In the genomic region with DNA sequence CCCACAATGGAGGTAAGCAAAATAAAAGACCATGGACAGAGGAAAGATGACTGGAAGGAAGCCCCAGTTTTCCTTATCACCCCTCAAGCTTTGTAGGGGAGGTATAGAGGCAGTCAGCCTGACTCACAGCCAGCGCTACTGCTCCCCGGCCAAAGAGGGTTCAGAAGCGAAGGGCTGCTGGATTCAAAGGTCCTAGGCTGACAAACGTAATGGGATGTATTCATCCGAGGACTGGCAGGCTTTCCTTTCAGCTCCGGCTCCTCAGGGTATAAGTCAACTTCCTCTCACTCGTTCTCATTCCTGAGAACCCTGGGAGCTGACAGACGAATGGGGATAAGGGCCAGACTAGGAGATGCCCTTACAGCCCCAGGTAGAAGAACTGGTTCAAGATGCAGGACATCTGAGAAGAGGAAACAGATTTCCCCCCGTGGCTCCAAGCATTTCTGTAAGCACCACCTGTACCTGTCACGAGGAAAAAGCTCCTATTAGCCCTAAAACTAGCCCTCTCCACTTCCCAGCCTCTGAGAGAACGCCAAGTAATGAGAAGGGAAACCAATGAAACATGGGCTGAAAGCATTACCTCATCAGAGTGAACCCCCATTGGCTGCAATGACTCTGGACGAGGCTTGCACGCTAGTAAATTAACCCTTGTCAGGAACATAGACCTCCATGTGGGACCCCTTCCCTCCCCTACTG, we compare ENCODE assay signal across 1 cellular context.
TF ChIP-seq lines count a peak whose summit lies in the region.

No MANE protein-coding gene starts in this region.

TF ChIP-seq in A549, 52 proteins besides CTCF, POLR2A, EP300 and RAD21 (continued from another document):
- TF ChIP-seq TP53 (CRISPR knock-in tag; IDR thresholded peaks at IDR 0.05) (no peak), SMC3 (IDR thresholded peaks at IDR 0.05) (no peak)
